Comparison of ENCODE assay signal across 11 cellular contexts in genomic region chr1:15953791-15954201, GRCh38. TPM values are rescaled to one million over a fixed set of nuclear protein-coding genes. Genes with fewer than 3 reads are reported as not detected.
DNase-seq lines count a peak whose midpoint lies in the region; ATAC-seq and TF ChIP-seq lines count a peak whose summit lies in the region.
"Had no signal": no experiment of that assay in that cellular context is flagged by ENCODE, and none has a peak within 500 bp of the region (broad histone marks: within the 10 kb centered on the region; RNA-seq: fewer than 3 reads in every experiment).

No MANE protein-coding gene starts in this region.

- H3K36me3 ChIP-seq in esophagus muscularis mucosa (peaks cover 0 to 5% (median 2%) of the 10 kb centered on the region in 4 donors), suprapubic skin (peaks cover 3% of the 10 kb centered on the region)

- POLR2A ChIA-PET in activated CD8-positive, alpha-beta T cell treated with anti-CD3 and anti-CD28 coated beads for 36 hours (lab: Charles Lee), result interaction anchor here (0.7 to 1.7 kb wide), 4 partner anchors 9 to 120 kb away, joined by 3 to 4 read pairs (median 4); no protein-coding TSS in a partner anchor
- POLR2A ChIA-PET in activated CD8-positive, alpha-beta T cell treated with anti-CD3 and anti-CD28 coated beads, Interleukin-2, amount 10 ng/mL, durations not matched to agents 7 days and 5 days (lab: Charles Lee), result no interaction called here

- H3K27ac Mint-ChIP-seq in activated CD8-positive, alpha-beta T cell treated with anti-CD3 and anti-CD28 coated beads for 36 hours, result peak overlapping the region; percentile 58
- no peak overlapping the region for H3K27ac Mint-ChIP-seq in activated CD8-positive, alpha-beta T cell treated with anti-CD3 and anti-CD28 coated beads, Interleukin-2, amount 10 ng/mL, durations not matched to agents 7 days and 5 days

- no peak for TF ChIP-seq POLR2A in esophagus muscularis mucosa (IDR thresholded peaks at IDR 0.05; ENCODE audit: low read depth)
- TF ChIP-seq POLR2A in suprapubic skin (IDR thresholded peaks at IDR 0.05), result no peak

- H3K4me3 ChIP-seq in esophagus muscularis mucosa (no peak overlapping the region), suprapubic skin (no peak overlapping the region)

- H3K9me3 ChIP-seq in esophagus muscularis mucosa, result no peaks in the 10 kb centered on the region
- H3K9me3 ChIP-seq in suprapubic skin, result no peaks in the 10 kb centered on the region

- H3K27ac ChIP-seq in esophagus muscularis mucosa (replicated peaks in 1 of 4) (peak overlapping the region; percentile 48 to 96 (median 78)), suprapubic skin (peak overlapping the region; percentile 78)

- intact Hi-C loops in activated CD8-positive, alpha-beta T cell treated with anti-CD3 and anti-CD28 coated beads for 36 hours (cut with micrococcal nuclease), result no loop called here
- intact Hi-C loops in esophagus muscularis mucosa (cut with DNase I), result loop anchor here (5.0 kb wide), 1 partner anchor 121 kb away; no protein-coding TSS in a partner anchor

- H3K4me1 ChIP-seq in esophagus muscularis mucosa, result peaks cover 74 to 88% (median 86%) of the 10 kb centered on the region in 4 donors
- H3K4me1 ChIP-seq in suprapubic skin, result peaks cover 72% of the 10 kb centered on the region

- no peak overlapping the region for H3K4me3 Mint-ChIP-seq in activated CD8-positive, alpha-beta T cell treated with anti-CD3 and anti-CD28 coated beads for 36 hours
- H3K4me3 Mint-ChIP-seq in activated CD8-positive, alpha-beta T cell treated with anti-CD3 and anti-CD28 coated beads, Interleukin-2, amount 10 ng/mL, durations not matched to agents 7 days and 5 days, result no peak overlapping the region

- peaks cover 2% of the 10 kb centered on the region for H3K9me3 Mint-ChIP-seq in activated CD8-positive, alpha-beta T cell treated with anti-CD3 and anti-CD28 coated beads for 36 hours
- no peaks in the 10 kb centered on the region for H3K9me3 Mint-ChIP-seq in activated CD8-positive, alpha-beta T cell treated with anti-CD3 and anti-CD28 coated beads, Interleukin-2, amount 10 ng/mL, durations not matched to agents 7 days and 5 days (ENCODE audit: insufficient read depth)

- CTCF ChIA-PET in activated CD8-positive, alpha-beta T cell treated with anti-CD3 and anti-CD28 coated beads for 36 hours (lab: Charles Lee), result no interaction called here
- CTCF ChIA-PET in activated CD8-positive, alpha-beta T cell treated with anti-CD3 and anti-CD28 coated beads, Interleukin-2, amount 10 ng/mL, durations not matched to agents 7 days and 5 days (lab: Charles Lee), result interaction anchor here (0.9 to 1.1 kb wide), 2 partner anchors 19 to 138 kb away, joined by 3 to 4 read pairs; no protein-coding TSS in a partner anchor

- H3K27me3 ChIP-seq in esophagus muscularis mucosa (no peaks in the 10 kb centered on the region), suprapubic skin (no peaks in the 10 kb centered on the region)

- no peak for TF ChIP-seq CTCF in activated CD8-positive, alpha-beta T cell treated with anti-CD3 and anti-CD28 coated beads for 36 hours (IDR thresholded peaks at IDR 0.05)
- no peak for TF ChIP-seq CTCF in esophagus muscularis mucosa (IDR thresholded peaks at IDR 0.05)
- no peak for TF ChIP-seq CTCF in suprapubic skin (IDR thresholded peaks at IDR 0.05)

- H3K36me3 Mint-ChIP-seq in activated CD8-positive, alpha-beta T cell treated with anti-CD3 and anti-CD28 coated beads for 36 hours (ENCODE audit: low read depth), result peaks cover 39% of the 10 kb centered on the region
- peaks cover 18% of the 10 kb centered on the region for H3K36me3 Mint-ChIP-seq in activated CD8-positive, alpha-beta T cell treated with anti-CD3 and anti-CD28 coated beads, Interleukin-2, amount 10 ng/mL, durations not matched to agents 7 days and 5 days (ENCODE audit: low read depth)

- peaks cover 91% of the 10 kb centered on the region for H3K4me1 Mint-ChIP-seq in activated CD8-positive, alpha-beta T cell treated with anti-CD3 and anti-CD28 coated beads for 36 hours (ENCODE audit: low read depth)
- peaks cover 81% of the 10 kb centered on the region for H3K4me1 Mint-ChIP-seq in activated CD8-positive, alpha-beta T cell treated with anti-CD3 and anti-CD28 coated beads, Interleukin-2, amount 10 ng/mL, durations not matched to agents 7 days and 5 days (ENCODE audit: low read depth)

- WGBS in esophagus muscularis mucosa, result 29% methylated on average over 1 of the region's 1 CpG
- 0% methylated on average over 1 of the region's 1 CpG for WGBS in suprapubic skin

- no peak for ATAC-seq in activated CD8-positive, alpha-beta T cell treated with anti-CD3 and anti-CD28 coated beads for 36 hours
- no peak for ATAC-seq in activated CD8-positive, alpha-beta T cell treated with anti-CD3 and anti-CD28 coated beads, Interleukin-2, amount 10 ng/mL, durations not matched to agents 7 days and 5 days
- no peak for ATAC-seq in HG03108 (IDR thresholded peaks at IDR 0.05; ENCODE audit: unreplicated experiment)
- no peak for ATAC-seq in GM21528 (IDR thresholded peaks at IDR 0.05; ENCODE audit: low FRiP score, unreplicated experiment)

- H3K27me3 Mint-ChIP-seq in activated CD8-positive, alpha-beta T cell treated with anti-CD3 and anti-CD28 coated beads for 36 hours, result no peaks in the 10 kb centered on the region
- H3K27me3 Mint-ChIP-seq in activated CD8-positive, alpha-beta T cell treated with anti-CD3 and anti-CD28 coated beads, Interleukin-2, amount 10 ng/mL, durations not matched to agents 7 days and 5 days (ENCODE audit: low read depth), result no peaks in the 10 kb centered on the region

- TF ChIP-seq EP300 in esophagus muscularis mucosa (IDR thresholded peaks at IDR 0.05) (no peak), suprapubic skin (IDR thresholded peaks at IDR 0.05) (no peak)

- DNase-seq in activated CD8-positive, alpha-beta T cell treated with anti-CD3 and anti-CD28 coated beads for 36 hours, result no peak
- DNase-seq in activated CD8-positive, alpha-beta T cell treated with anti-CD3 and anti-CD28 coated beads, Interleukin-2, amount 10 ng/mL, durations not matched to agents 7 days and 5 days, result no peak
- DNase-seq in RPMI7951 (ENCODE audit: low read depth) (peak; percentile 49), esophagus muscularis mucosa (ENCODE audit: extremely low spot score) (no peak), suprapubic skin (ENCODE audit: low spot score in 2 of 2) (no peak), SIG-M5 treated with dmso at 0.1 percent for 504 hours (lab: John Stamatoyannopoulos, UW; ENCODE audit: unreplicated experiment) (no peak)
- DNase-seq: activated CD8-positive, alpha-beta memory T cell treated with anti-CD3 and anti-CD28 coated beads for 24 hours; AML-193; NCI-H526 had no signal

RNA-seq across cellular contexts. Expression of gene ZBTB17, which starts 22.1 kb away (rescaled TPM):
- 10 to 100 TPM; 44.1 to 45.7 TPM for total RNA-seq in activated CD8-positive, alpha-beta T cell treated with anti-CD3 and anti-CD28 coated beads for 36 hours
- 10 to 100 TPM; 32.3 to 33.3 TPM for total RNA-seq in activated CD8-positive, alpha-beta T cell treated with anti-CD3 and anti-CD28 coated beads, Interleukin-2, amount 10 ng/mL, durations not matched to agents 7 days and 5 days
- 20.8 and 26.3 TPM in 2 replicates for total RNA-seq in RPMI7951 (2014; rRNA removed; shearing (Covaris generic))
- total RNA-seq in esophagus muscularis mucosa, result 10 to 100 TPM; 29.5 to 40.8 (median 34.6) TPM
- total RNA-seq in suprapubic skin, result 10 to 100 TPM; 27.2 to 44.4 (median 34.1) TPM

RNA-seq across cellular contexts. Expression of gene SRARP, which starts 50.2 kb away (rescaled TPM):
- not detected for total RNA-seq in activated CD8-positive, alpha-beta T cell treated with anti-CD3 and anti-CD28 coated beads for 36 hours
- total RNA-seq in activated CD8-positive, alpha-beta T cell treated with anti-CD3 and anti-CD28 coated beads, Interleukin-2, amount 10 ng/mL, durations not matched to agents 7 days and 5 days, result not detected
- total RNA-seq in RPMI7951 (2014; rRNA removed; shearing (Covaris generic)), result not detected in 2 replicates
- total RNA-seq in esophagus muscularis mucosa (not detected), suprapubic skin (not detected)
